17 cellular contexts compared by ENCODE assay signal in the genomic region with DNA sequence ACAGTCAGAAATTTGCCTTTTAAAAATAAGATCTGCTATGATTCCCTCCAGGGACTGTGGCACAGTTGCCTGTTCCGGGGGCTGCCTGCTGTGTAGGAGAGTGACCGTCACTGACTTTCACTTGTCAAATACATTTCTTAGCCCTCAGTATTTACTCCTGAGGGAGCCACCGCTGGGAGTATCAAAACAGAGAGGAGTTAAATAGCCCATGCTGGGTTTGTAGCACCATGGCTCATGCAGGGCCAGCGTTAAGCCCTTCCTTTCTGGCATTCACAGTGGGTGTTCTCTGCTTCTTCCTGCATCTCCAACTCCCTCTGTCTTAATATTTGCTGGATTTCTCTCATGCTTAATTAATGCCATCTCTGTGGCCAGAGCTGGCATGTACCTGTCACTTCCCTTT.
DNase-seq lines count a peak whose midpoint lies in the region; FAIRE-seq and TF ChIP-seq lines count a peak whose summit lies in the region.
"Had no signal": no experiment of that assay in that cellular context is flagged by ENCODE, and none has a peak within 500 bp of the region (broad histone marks: within the 10 kb centered on the region; RNA-seq: fewer than 3 reads in every experiment).

No MANE protein-coding gene starts in this region.

- H3K27ac ChIP-seq in BLaER1, result no peak overlapping the region
- H3K27ac ChIP-seq in HUES64 (ENCODE audit: low read depth, low read length), result peak overlapping the region; percentile 32; the same call in 1 of the 2 replicates
- H3K27ac ChIP-seq in endodermal cell (ENCODE audit: low read depth, low read length), result no peak overlapping the region
- H3K27ac ChIP-seq in kidney (ENCODE audit: low read depth in 2 of 2, low read length in 2 of 2), result no peak overlapping the region

- H3K27ac Mint-ChIP-seq in endodermal cell (no peak overlapping the region), nephron progenitor cell (peak overlapping the region; percentile 79), osteocyte (ENCODE audit: unreplicated experiment) (no peak overlapping the region)

- H3K4me3 Mint-ChIP-seq in endodermal cell (no peak overlapping the region), nephron progenitor cell (peak overlapping the region; percentile 6), osteocyte (ENCODE audit: unreplicated experiment) (no peak overlapping the region)

- H3K27me3 Mint-ChIP-seq in endodermal cell (ENCODE audit: insufficient read depth), result peaks cover 96% of the 10 kb centered on the region
- peaks cover 3% of the 10 kb centered on the region for H3K27me3 Mint-ChIP-seq in nephron progenitor cell (ENCODE audit: low read depth, poor library complexity)
- H3K27me3 Mint-ChIP-seq in osteocyte (ENCODE audit: unreplicated experiment), result no peaks in the 10 kb centered on the region

- WGBS in HUES64, result 6% methylated on average over 4 of the region's 4 CpGs
- WGBS in endodermal cell (ENCODE audit: insufficient coverage in 1 of 2, insufficient read length in 1 of 2), 2 experiments, result 4 to 5% methylated on average over 4 of the region's 4 CpGs

- peak; percentile 91 for DNase-seq in endodermal cell
- DNase-seq in nephron progenitor cell, result peak; percentile 4
- no peak for DNase-seq in NCI-H1048 (lab: John Stamatoyannopoulos, UW)
- no peak for DNase-seq in osteocyte (ENCODE audit: extremely low spot score, unreplicated experiment)
- no peak for DNase-seq in kidney
- no peak for DNase-seq in SK-N-DZ (ENCODE audit: low spot score)
- DNase-seq: C1 segment of cervical spinal cord, DMS 273 treated with DMSO at 0.1 percent for 48 hours, GOT3, MV-4-11, NCI-H1417 treated with DMSO at 0.1 percent for 48 hours, NCI-H1930, NCI-H2171, SHP77 had no signal

- no peak overlapping the region for H3K4me3 ChIP-seq in BLaER1
- no peak overlapping the region for H3K4me3 ChIP-seq in HUES64 (ENCODE audit: low read length)
- H3K4me3 ChIP-seq in endodermal cell (ENCODE audit: low read length), result no peak overlapping the region
- H3K4me3 ChIP-seq in kidney (ENCODE audit: low read length in 2 of 2), result no peak overlapping the region

- intact Hi-C loops in kidney (cut with DNase I), result no loop called here

- H4K20me1 ChIP-seq in BLaER1, result no peaks in the 10 kb centered on the region

- peaks cover 5% of the 10 kb centered on the region for H3K9me3 Mint-ChIP-seq in endodermal cell
- peaks cover 4% of the 10 kb centered on the region for H3K9me3 Mint-ChIP-seq in nephron progenitor cell
- H3K9me3 Mint-ChIP-seq in osteocyte (ENCODE audit: unreplicated experiment), result peaks cover 20% of the 10 kb centered on the region

- FAIRE-seq in kidney (lab: Jason Lieb, UNC), result no peak
- FAIRE-seq: GM12892 had no signal

- TF ChIP-seq CTCF in endodermal cell (conservative IDR thresholded peaks at IDR 0.05) (no peak), nephron progenitor cell (IDR thresholded peaks at IDR 0.05) (no peak), osteocyte (IDR thresholded peaks at IDR 0.05) (no peak), kidney (IDR thresholded peaks at IDR 0.05; ENCODE audit: borderline replicate concordance, extremely low read depth, insufficient read depth) (no peak)

- H3K4me2 ChIP-seq in BLaER1, result peak overlapping the region; percentile 58

- no peaks in the 10 kb centered on the region for H3K27me3 ChIP-seq in BLaER1
- H3K27me3 ChIP-seq in HUES64 (ENCODE audit: insufficient read depth, low read length), result no peaks in the 10 kb centered on the region
- H3K27me3 ChIP-seq in endodermal cell (ENCODE audit: control insufficient read depth, insufficient read depth, low read length, poor library complexity, severe bottlenecking), result peaks cover 91% of the 10 kb centered on the region

- no peaks in the 10 kb centered on the region for H3K36me3 ChIP-seq in BLaER1
- H3K36me3 ChIP-seq in HUES64 (ENCODE audit: insufficient read depth, low read length), result no peaks in the 10 kb centered on the region
- H3K36me3 ChIP-seq in endodermal cell (ENCODE audit: control insufficient read depth, insufficient read depth, low read length), result no peaks in the 10 kb centered on the region
- H3K36me3 ChIP-seq in kidney (ENCODE audit: control insufficient read depth in 1 of 2, insufficient read depth in 2 of 2, low read length in 2 of 2), result no peaks in the 10 kb centered on the region

- H3K36me3 Mint-ChIP-seq in endodermal cell (ENCODE audit: low read depth) (no peaks in the 10 kb centered on the region), nephron progenitor cell (ENCODE audit: low read depth) (no peaks in the 10 kb centered on the region), osteocyte (ENCODE audit: unreplicated experiment) (no peaks in the 10 kb centered on the region)

- H3K9me3 ChIP-seq in BLaER1 (no peaks in the 10 kb centered on the region), HUES64 (ENCODE audit: insufficient read depth, low read depth, low read length) (no peaks in the 10 kb centered on the region), endodermal cell (ENCODE audit: control insufficient read depth, low read length) (no peaks in the 10 kb centered on the region), kidney (ENCODE audit: control insufficient read depth in 1 of 2, low read length in 2 of 2) (no peaks in the 10 kb centered on the region)

- H3K4me1 Mint-ChIP-seq in endodermal cell (peaks cover 25% of the 10 kb centered on the region), nephron progenitor cell (peaks cover 32% of the 10 kb centered on the region), osteocyte (ENCODE audit: unreplicated experiment) (no peaks in the 10 kb centered on the region)

- H3K4me1 ChIP-seq in BLaER1 (peaks cover 9% of the 10 kb centered on the region), HUES64 (ENCODE audit: insufficient read depth, low read length) (peaks cover 18% of the 10 kb centered on the region), endodermal cell (ENCODE audit: control insufficient read depth, insufficient read depth, low read length) (no peaks in the 10 kb centered on the region), kidney (ENCODE audit: control insufficient read depth in 1 of 2, insufficient read depth in 1 of 2, low read depth in 1 of 2, low read length in 2 of 2) (no peaks in the 10 kb centered on the region)

- H3K9ac ChIP-seq in BLaER1 (0 out of 2 replicates have a peak overlapping the region, but pooled peaks have one; percentile 2), HUES64 (ENCODE audit: low read depth, low read length) (no peak overlapping the region), endodermal cell (ENCODE audit: extremely low read depth, low read length, poor library complexity, severe bottlenecking) (no peak overlapping the region), kidney (ENCODE audit: low read length in 2 of 2) (no peak overlapping the region)

Comparison
In these comparisons a context has a peak if more than half of its experiments do, and no peak if none do; other contexts are left out.
1. DNase-seq: peak in endodermal cell (single experiment) and nephron progenitor cell (single experiment); none in NCI-H1048 (single experiment), osteocyte (single experiment), kidney (single experiment) and SK-N-DZ (single experiment).